Comparison of ENCODE assay signal across 26 cellular contexts in the genomic region with DNA sequence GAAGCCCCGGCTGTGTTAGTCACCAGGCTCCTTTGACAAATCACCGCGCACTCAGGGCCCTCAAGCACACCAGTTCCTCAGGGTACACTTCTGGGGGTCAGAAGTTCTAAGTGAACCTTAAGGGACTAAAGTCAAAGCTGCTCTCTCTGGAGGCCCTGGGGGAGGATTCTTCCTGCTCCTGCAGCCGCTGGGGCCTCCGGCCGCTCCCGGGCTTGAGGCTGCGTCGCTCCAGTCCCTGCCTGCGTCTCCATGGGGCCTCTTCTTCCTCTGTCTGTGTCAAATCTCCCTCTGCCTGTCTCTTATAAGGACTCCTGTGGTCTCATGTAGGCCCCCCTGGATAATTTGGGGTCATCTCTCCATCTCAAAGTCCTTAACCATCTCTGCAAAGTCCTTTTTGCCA. TPM values are rescaled to one million over a fixed set of nuclear protein-coding genes. Genes with fewer than 3 reads are reported as not detected.
DNase-seq lines count a peak whose midpoint lies in the region; ATAC-seq, FAIRE-seq and TF ChIP-seq lines count a peak whose summit lies in the region.
"Had no signal": no experiment of that assay in that cellular context is flagged by ENCODE, and none has a peak within 500 bp of the region (broad histone marks: within the 10 kb centered on the region; RNA-seq: fewer than 3 reads in every experiment).

No MANE protein-coding gene starts in this region.

- in situ Hi-C loops in Panc1 (cut with HindIII; ENCODE audit: low pct_unique_long_range_greater_than_20kb, low sequenced_read_pairs) = no loop called here

- FAIRE-seq in RCC 7860 (lab: Jason Lieb, UNC) = no peak
- FAIRE-seq: GM12892, HepG2 had no signal

- H3K27ac Mint-ChIP-seq in CD8-positive, alpha-beta memory T cell = no peak overlapping the region
- H3K27ac Mint-ChIP-seq: CD8-positive, alpha-beta T cell; GM23338; H9 had no signal

- H3K4me1 Mint-ChIP-seq in CD8-positive, alpha-beta memory T cell = no peaks in the 10 kb centered on the region

- H3K27ac ChIP-seq in right atrium auricular region (peak overlapping the region; percentile 86 to 92), heart left ventricle (peak overlapping the region in 5 of 12 donors; percentile 32 to 90 (median 61)), Panc1 (ENCODE audit: low read length) (peak overlapping the region; percentile 48; the same call in 1 of the 2 replicates), psoas muscle (peak overlapping the region; percentile 88)
- no peak overlapping the region for H3K27ac ChIP-seq in CD8-positive, alpha-beta memory T cell (ENCODE audit: low read depth, low read length)
- H3K27ac ChIP-seq: SK-N-MC had no signal

- H3K27me3 ChIP-seq in right atrium auricular region (no peaks in the 10 kb centered on the region), heart left ventricle (peaks cover 0 to 14% (median 0%) of the 10 kb centered on the region in 9 donors), Panc1 (ENCODE audit: control insufficient read depth, insufficient read depth, low read length) (no peaks in the 10 kb centered on the region), psoas muscle (ENCODE audit: insufficient read depth in 3 of 3, low read length in 2 of 3) (peaks cover 0 to 3% (median 0%) of the 10 kb centered on the region in 3 donors)
- H3K27me3 ChIP-seq in CD8-positive, alpha-beta memory T cell (ENCODE audit: insufficient read depth, low read length, poor library complexity, severe bottlenecking) = no peaks in the 10 kb centered on the region
- H3K27me3 ChIP-seq: MG63, Peyer's patch had no signal

- WGBS in heart left ventricle, 4 donors = 82 to 92% (median 88%) methylated on average over 10 of the region's 10 CpGs
- WGBS in psoas muscle, 3 donors = 95 to 98% (median 96%) methylated on average over 10 of the region's 10 CpGs

- H3K4me1 ChIP-seq in right atrium auricular region (peaks cover 0 to 57% of the 10 kb centered on the region in 2 donors), heart left ventricle (peaks cover 0 to 39% (median 24%) of the 10 kb centered on the region in 12 donors), Panc1 (ENCODE audit: control insufficient read depth, insufficient read depth, low read length) (peaks cover 64% of the 10 kb centered on the region), psoas muscle (peaks cover 34% of the 10 kb centered on the region)
- no peaks in the 10 kb centered on the region for H3K4me1 ChIP-seq in CD8-positive, alpha-beta memory T cell (ENCODE audit: insufficient read depth, low read length)

- TF ChIP-seq CTCF in right atrium auricular region (IDR thresholded peaks at IDR 0.05) (no peak), heart left ventricle (IDR thresholded peaks at IDR 0.05) (no peak), Panc1 (IDR thresholded peaks at IDR 0.05) (no peak), psoas muscle (IDR thresholded peaks at IDR 0.05) (no peak)

- no peak for ATAC-seq in heart left ventricle
- ATAC-seq in Panc1 = no peak
- no peak for ATAC-seq in psoas muscle
- ATAC-seq in GM21786 (IDR thresholded peaks at IDR 0.05; ENCODE audit: unreplicated experiment) = no peak
- ATAC-seq: CD8-positive, alpha-beta T cell; GM23338; HepG2 had no signal

- H3K9me3 Mint-ChIP-seq in CD8-positive, alpha-beta memory T cell = no peaks in the 10 kb centered on the region
- H3K9me3 Mint-ChIP-seq: CD8-positive, alpha-beta T cell; H9 had no signal

- H3K36me3 Mint-ChIP-seq in CD8-positive, alpha-beta memory T cell = no peaks in the 10 kb centered on the region
- H3K36me3 Mint-ChIP-seq: CD8-positive, alpha-beta T cell had no signal

- H3K4me3 ChIP-seq in right atrium auricular region (no peak overlapping the region), heart left ventricle (no peak overlapping the region), Panc1 (ENCODE audit: low read depth in 2 of 2, low read length in 2 of 2) (no peak overlapping the region), psoas muscle (no peak overlapping the region)
- H3K4me3 ChIP-seq in CD8-positive, alpha-beta memory T cell (ENCODE audit: low read length) = no peak overlapping the region
- H3K4me3 ChIP-seq: GM23338, MG63, Peyer's patch, SK-N-MC had no signal

- no TSS peak for BruUV-seq in Panc1 (replicated peaks; lab: Mats Ljungman, UMichigan)

- no peaks in the 10 kb centered on the region for H3K9me3 ChIP-seq in right atrium auricular region
- H3K9me3 ChIP-seq in heart left ventricle = no peaks in the 10 kb centered on the region
- H3K9me3 ChIP-seq in Panc1 (ENCODE audit: control insufficient read depth, insufficient read depth, low read depth, low read length) = no peaks in the 10 kb centered on the region
- H3K9me3 ChIP-seq in psoas muscle = no peaks in the 10 kb centered on the region
- H3K9me3 ChIP-seq in CD8-positive, alpha-beta memory T cell (ENCODE audit: low read length) = no peaks in the 10 kb centered on the region
- H3K9me3 ChIP-seq: MG63, Peyer's patch had no signal

- DNase-seq in right atrium auricular region (ENCODE audit: low spot score) (no peak), heart left ventricle (no peak), Panc1 (ENCODE audit: low read depth, low spot score) (no peak), psoas muscle (no peak), NCI-H510A treated with DMSO at 0.1 percent for 48 hours (lab: John Stamatoyannopoulos, UW) (no peak), RCC 7860 (ENCODE audit: low spot score) (no peak)
- no peak for DNase-seq in CD8-positive, alpha-beta memory T cell
- DNase-seq: C1 segment of cervical spinal cord; Calu3; CD8-positive, alpha-beta T cell; DMS79 treated with DMSO at 0.1 percent for 48 hours; H9; MG63; NCI-H1694 treated with DMSO at 0.1 percent for 48 hours; NCI-H2081; NCI-H2227 treated with DMSO at 0.1 percent for 48 hours; NCI-H69; SIG-M5; SW 1271 had no signal

- intact Hi-C loops in heart left ventricle (cut with DNase I) (loop anchor here in 7 of 10 donors (10.0 kb wide), 3 partner anchors 79 to 199 kb away; a partner anchor contains a TSS), Panc1 (cut with micrococcal nuclease; ENCODE audit: unreplicated experiment) (loop anchor here (5.0 kb wide), 1 partner anchor 113 kb away; no protein-coding TSS in a partner anchor), psoas muscle (cut with DNase I) (loop anchor here in 1 of 2 donors (5.0 to 10.0 kb wide), 2 partner anchors 87 to 189 kb away; a partner anchor contains a TSS)

- CTCF ChIA-PET in Panc1 (lab: Charles Lee) = interaction anchor here (1.4 kb wide), 1 partner anchor 297 kb away, joined by 4 read pairs; no protein-coding TSS in a partner anchor
- CTCF ChIA-PET in CD8-positive, alpha-beta memory T cell (lab: Charles Lee) = no interaction called here

- H3K4me3 Mint-ChIP-seq in CD8-positive, alpha-beta memory T cell = no peak overlapping the region
- H3K4me3 Mint-ChIP-seq: CD8-positive, alpha-beta T cell; GM23338; H9 had no signal

- no peak for TF ChIP-seq POLR2A in heart left ventricle (IDR thresholded peaks at IDR 0.05)

- POLR2A ChIA-PET in Panc1 (lab: Charles Lee) = no interaction called here
- POLR2A ChIA-PET in CD8-positive, alpha-beta memory T cell (lab: Charles Lee) = no interaction called here

- peaks cover 9 to 19% of the 10 kb centered on the region in 2 donors for H3K27me3 Mint-ChIP-seq in CD8-positive, alpha-beta memory T cell

- H3K36me3 ChIP-seq in right atrium auricular region = no peaks in the 10 kb centered on the region
- no peaks in the 10 kb centered on the region for H3K36me3 ChIP-seq in heart left ventricle
- no peaks in the 10 kb centered on the region for H3K36me3 ChIP-seq in Panc1 (ENCODE audit: control insufficient read depth, insufficient read depth, low read length)
- H3K36me3 ChIP-seq in psoas muscle (ENCODE audit: insufficient read depth in 1 of 2, low read depth in 1 of 2) = no peaks in the 10 kb centered on the region
- H3K36me3 ChIP-seq in CD8-positive, alpha-beta memory T cell (ENCODE audit: insufficient read depth, low read length) = no peaks in the 10 kb centered on the region
- H3K36me3 ChIP-seq: MG63, Peyer's patch had no signal

RNA-seq across cellular contexts. Expression of a gene that starts 18.1 kb away (rescaled TPM):
- total RNA-seq in right atrium auricular region = 1 to 10 TPM; 6.9 to 9.6 TPM
- total RNA-seq in heart left ventricle = 1 to 10 TPM in 4 of 9 donors, under 1 TPM in 5; 0.21 to 7.4 (median 0.83) TPM
- polyA plus RNA-seq in heart left ventricle = 1 to 10 TPM in 1 of 2 donors, under 1 TPM in 1; 0.98 to 1.6 TPM
- total RNA-seq in Panc1 (2021; ENCODE audit: unreplicated experiment) = 53.2 TPM
- polyA plus RNA-seq in Panc1 (2012; ENCODE audit: insufficient read length) = 45.6 TPM
- total RNA-seq in psoas muscle = under 1 TPM in 2 of 4 donors, not detected in 2; 0.13 to 0.14 TPM
- polyA plus RNA-seq in psoas muscle = under 1 TPM in 2 of 3 donors, not detected in 1; 0.01 to 0.03 TPM
- total RNA-seq in CD8-positive, alpha-beta memory T cell = not detected
- not detected for polyA plus RNA-seq in CD8-positive, alpha-beta memory T cell
- total RNA-seq: Calu3; CD8-positive, alpha-beta T cell; HT1080 had no signal
